Comparison of ENCODE assay signal across 12 cellular contexts in the genomic region with DNA sequence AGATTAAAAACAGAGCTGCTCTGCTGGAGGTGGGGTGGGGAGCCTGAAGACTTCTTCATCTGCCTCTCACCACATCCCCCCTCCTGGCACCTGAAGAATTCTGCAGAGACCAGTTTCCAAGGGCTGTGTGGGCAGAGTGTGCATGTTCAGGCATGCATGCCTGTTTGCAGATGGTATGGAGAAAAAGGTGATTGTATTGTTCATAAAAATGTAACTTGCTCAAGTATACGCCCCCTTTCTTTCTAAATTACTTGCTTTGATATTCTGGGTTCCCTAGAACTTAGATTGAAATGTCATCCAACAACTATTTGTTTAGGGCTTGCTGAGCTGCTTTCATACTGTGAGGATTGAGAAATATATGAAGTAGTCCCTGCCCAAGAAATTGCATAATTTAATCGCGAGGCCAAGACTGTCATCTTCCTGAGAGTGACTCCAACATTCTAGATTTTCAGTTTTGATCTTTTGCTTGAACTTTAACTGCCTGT.
DNase-seq lines count a peak whose midpoint lies in the region; ATAC-seq and TF ChIP-seq lines count a peak whose summit lies in the region.
"Had no signal": no experiment of that assay in that cellular context is flagged by ENCODE, and none has a peak within 500 bp of the region (broad histone marks: within the 10 kb centered on the region; RNA-seq: fewer than 3 reads in every experiment).

No MANE protein-coding gene starts in this region.

- ATAC-seq in right cardiac atrium (peak; percentile 65 to 68), GM19467 (IDR thresholded peaks at IDR 0.05; ENCODE audit: unreplicated experiment) (no peak), GM19397 (IDR thresholded peaks at IDR 0.05; ENCODE audit: unreplicated experiment) (no peak)

- H3K9me3 ChIP-seq in right cardiac atrium (ENCODE audit: control insufficient read depth, low read length): no peaks in the 10 kb centered on the region
- H3K9me3 ChIP-seq in CD8-positive, alpha-beta memory T cell (ENCODE audit: low read length): no peaks in the 10 kb centered on the region

- POLR2A ChIA-PET in CD8-positive, alpha-beta memory T cell (lab: Charles Lee): no interaction called here

- intact Hi-C loops in right cardiac atrium (cut with DNase I) (no loop called here), cardiac septum (cut with DNase I) (no loop called here)

- no peaks in the 10 kb centered on the region for H3K4me1 Mint-ChIP-seq in CD8-positive, alpha-beta memory T cell
- H3K4me1 Mint-ChIP-seq: activated naive CD4-positive, alpha-beta T cell treated with anti-CD3 and anti-CD28 coated beads, Interleukin-2, amount 10 ng/mL, durations not matched to agents 7 days and 5 days had no signal

- no peak overlapping the region for H3K4me3 ChIP-seq in right cardiac atrium (ENCODE audit: low read length)
- H3K4me3 ChIP-seq in foreskin fibroblast (ENCODE audit: low read depth in 1 of 2, low read length in 2 of 2): no peak overlapping the region
- H3K4me3 ChIP-seq in CD8-positive, alpha-beta memory T cell (ENCODE audit: low read length): no peak overlapping the region

- WGBS in right cardiac atrium: 67% methylated on average over 3 of the region's 3 CpGs

- peaks cover 0 to 2% (median 0%) of the 10 kb centered on the region in 5 donors for H3K9me3 Mint-ChIP-seq in CD8-positive, alpha-beta memory T cell
- H3K9me3 Mint-ChIP-seq: activated naive CD4-positive, alpha-beta T cell treated with anti-CD3 and anti-CD28 coated beads, Interleukin-2, amount 10 ng/mL, durations not matched to agents 7 days and 5 days; CD4-positive, alpha-beta T cell had no signal

- no peak overlapping the region for H3K27ac Mint-ChIP-seq in CD8-positive, alpha-beta memory T cell
- H3K27ac Mint-ChIP-seq: activated naive CD4-positive, alpha-beta T cell treated with anti-CD3 and anti-CD28 coated beads, Interleukin-2, amount 10 ng/mL, durations not matched to agents 7 days and 5 days; CD4-positive, alpha-beta T cell had no signal

- no peaks in the 10 kb centered on the region for H3K27me3 ChIP-seq in right cardiac atrium (ENCODE audit: control insufficient read depth, insufficient read depth)
- no peaks in the 10 kb centered on the region for H3K27me3 ChIP-seq in CD8-positive, alpha-beta memory T cell (ENCODE audit: insufficient read depth, low read length, poor library complexity, severe bottlenecking)

- no peak overlapping the region for H3K27ac ChIP-seq in right cardiac atrium (ENCODE audit: low read length)
- no peak overlapping the region for H3K27ac ChIP-seq in CD8-positive, alpha-beta memory T cell (ENCODE audit: low read depth, low read length)
- H3K27ac ChIP-seq: WERI-Rb-1 had no signal

- H3K27me3 Mint-ChIP-seq in CD8-positive, alpha-beta memory T cell: no peaks in the 10 kb centered on the region
- H3K27me3 Mint-ChIP-seq: activated naive CD4-positive, alpha-beta T cell treated with anti-CD3 and anti-CD28 coated beads, Interleukin-2, amount 10 ng/mL, durations not matched to agents 7 days and 5 days; CD4-positive, alpha-beta T cell had no signal

- no peaks in the 10 kb centered on the region for H3K36me3 ChIP-seq in CD8-positive, alpha-beta memory T cell (ENCODE audit: insufficient read depth, low read length)
- H3K36me3 ChIP-seq: WERI-Rb-1 had no signal

- CTCF ChIA-PET in CD8-positive, alpha-beta memory T cell (lab: Charles Lee): no interaction called here

- TF ChIP-seq CTCF in foreskin fibroblast (IDR thresholded peaks at IDR 0.05; ENCODE audit: low read depth, low read length): no peak

- no peaks in the 10 kb centered on the region for H3K36me3 Mint-ChIP-seq in CD8-positive, alpha-beta memory T cell
- H3K36me3 Mint-ChIP-seq: activated naive CD4-positive, alpha-beta T cell treated with anti-CD3 and anti-CD28 coated beads, Interleukin-2, amount 10 ng/mL, durations not matched to agents 7 days and 5 days had no signal

- DNase-seq in right cardiac atrium: no peak
- DNase-seq in cardiac septum (ENCODE audit: low spot score): no peak
- peak; percentile 64 for DNase-seq in NOMO-1 treated with DMSO at 0.1 percent for 48 hours (lab: John Stamatoyannopoulos, UW; ENCODE audit: unreplicated experiment)
- DNase-seq in foreskin fibroblast: peak; percentile 41 to 71
- DNase-seq in CD8-positive, alpha-beta memory T cell: no peak
- no peak for DNase-seq in HUDEP-2 (lab: John Stamatoyannopoulos, UW; ENCODE audit: unreplicated experiment in 76 of 76)
- DNase-seq: activated naive CD4-positive, alpha-beta T cell treated with anti-CD3 and anti-CD28 coated beads, Interleukin-2, amount 10 ng/mL, durations not matched to agents 7 days and 5 days; CD4-positive, alpha-beta T cell; midbrain; WERI-Rb-1 had no signal

- H3K4me3 Mint-ChIP-seq in CD8-positive, alpha-beta memory T cell: no peak overlapping the region
- H3K4me3 Mint-ChIP-seq: activated naive CD4-positive, alpha-beta T cell treated with anti-CD3 and anti-CD28 coated beads, Interleukin-2, amount 10 ng/mL, durations not matched to agents 7 days and 5 days; CD4-positive, alpha-beta T cell had no signal

- H3K4me1 ChIP-seq in right cardiac atrium (ENCODE audit: control insufficient read depth, insufficient read depth, low read length): no peaks in the 10 kb centered on the region
- H3K4me1 ChIP-seq in CD8-positive, alpha-beta memory T cell (ENCODE audit: insufficient read depth, low read length): no peaks in the 10 kb centered on the region

Comparison
In these comparisons a context has a peak if more than half of its experiments do, and no peak if none do; other contexts are left out.
1. ATAC-seq: peak in right cardiac atrium (2 of 2); none in GM19467 (single experiment) and GM19397 (single experiment).
2. DNase-seq: peak in NOMO-1 treated with DMSO at 0.1 percent for 48 hours (single experiment) and foreskin fibroblast (2 of 2); none in right cardiac atrium (0 of 3), cardiac septum (single experiment), CD8-positive, alpha-beta memory T cell (0 of 5) and HUDEP-2 (0 of 76).